In the genomic region with DNA sequence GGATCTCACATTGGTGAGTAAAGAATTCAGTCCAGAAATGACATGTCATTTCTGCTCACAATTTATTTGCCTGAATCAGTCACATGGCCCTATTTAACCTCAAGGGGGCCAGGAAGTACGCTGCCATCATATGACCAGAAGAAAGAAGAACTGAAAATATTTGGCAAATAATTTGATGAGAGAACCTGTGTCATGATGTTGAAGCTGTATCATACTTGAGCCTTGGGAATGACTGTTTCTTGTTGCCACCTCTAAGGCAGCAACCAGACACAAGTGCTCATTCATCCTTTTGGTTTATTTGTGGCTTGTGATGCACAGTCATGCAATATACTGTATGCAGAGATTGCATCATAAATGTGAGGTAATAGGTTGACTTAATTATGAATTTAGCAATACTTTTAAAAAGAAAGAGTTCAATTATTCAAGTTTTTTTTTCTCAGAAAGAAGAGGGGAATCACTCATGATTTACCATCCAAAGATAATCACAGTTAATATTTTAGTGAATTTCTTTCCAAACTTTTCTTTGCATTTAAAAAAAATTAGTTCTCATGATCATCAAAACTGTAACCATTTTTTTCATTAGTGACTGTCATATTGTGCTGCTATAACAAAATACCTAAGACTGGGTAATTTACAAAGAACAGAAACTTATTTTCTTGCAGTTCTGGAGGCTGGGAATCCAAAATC, we compare ENCODE assay signal across 8 cellular contexts. TPM values are rescaled to one million over a fixed set of nuclear protein-coding genes. Genes with fewer than 3 reads are reported as not detected.
DNase-seq lines count a peak whose midpoint lies in the region; ATAC-seq, FAIRE-seq and TF ChIP-seq lines count a peak whose summit lies in the region.

No MANE protein-coding gene starts in this region.

- H3K4me1 ChIP-seq in BE2C: peaks cover 11% of the 10 kb centered on the region
- H3K4me1 ChIP-seq in adipocyte (ENCODE audit: control insufficient read depth, insufficient read depth, low read length): peaks cover 12% of the 10 kb centered on the region
- peaks cover 24% of the 10 kb centered on the region in 2 experiments for H3K4me1 ChIP-seq in neutrophil (ENCODE audit: control insufficient read depth in 1 of 2, insufficient read depth in 1 of 2, low read depth in 1 of 2, low read length in 1 of 2)

- TF ChIP-seq CTCF in BE2C (IDR thresholded peaks at IDR 0.05; ENCODE audit: low read depth, low read length): peak; percentile 11; the same call in 1 of the 2 replicates
- TF ChIP-seq CTCF in neutrophil (IDR thresholded peaks at IDR 0.05): peak; percentile 39
- no peak for TF ChIP-seq CTCF in D721Med (IDR thresholded peaks at IDR 0.05; ENCODE audit: insufficient read depth, missing control alignments)

- H3K27ac ChIP-seq in neutrophil: peak overlapping the region; percentile 92

- no peak for FAIRE-seq in D721Med (lab: Jason Lieb, UNC)

- no peak for DNase-seq in BE2C
- DNase-seq in adipocyte (ENCODE audit: low read depth): peak; percentile 72
- no peak for DNase-seq in effector CD8-positive, alpha-beta T cell (lab: John Stamatoyannopoulos, UW)
- no peak for DNase-seq in D721Med (ENCODE audit: insufficient read length, low spot score)

- ATAC-seq in GM19397 (IDR thresholded peaks at IDR 0.05; ENCODE audit: unreplicated experiment) (peak; percentile 72), HG03442 (IDR thresholded peaks at IDR 0.05; ENCODE audit: unreplicated experiment) (peak; percentile 90), HG03039 (IDR thresholded peaks at IDR 0.05; ENCODE audit: unreplicated experiment) (no peak)

- H3K27me3 ChIP-seq in BE2C (no peaks in the 10 kb centered on the region), adipocyte (replicated peaks; ENCODE audit: control insufficient read depth, insufficient read depth, low read length) (no peaks in the 10 kb centered on the region), neutrophil (no peaks in the 10 kb centered on the region)

- H3K9me3 ChIP-seq in BE2C (no peaks in the 10 kb centered on the region), adipocyte (ENCODE audit: control insufficient read depth, low read length) (no peaks in the 10 kb centered on the region), neutrophil (no peaks in the 10 kb centered on the region)

- no peak overlapping the region for H3K4me3 ChIP-seq in BE2C (ENCODE audit: low read depth, low read length)
- H3K4me3 ChIP-seq in adipocyte (ENCODE audit: low read length): no peak overlapping the region
- peak overlapping the region; percentile 16 to 18 for H3K4me3 ChIP-seq in neutrophil (ENCODE audit: low read depth in 1 of 2, low read length in 1 of 2)

- H3K36me3 ChIP-seq in BE2C: no peaks in the 10 kb centered on the region
- no peaks in the 10 kb centered on the region for H3K36me3 ChIP-seq in adipocyte (ENCODE audit: control insufficient read depth, insufficient read depth, low read length, severe bottlenecking)
- no peaks in the 10 kb centered on the region for H3K36me3 ChIP-seq in neutrophil

- H3K9ac ChIP-seq in adipocyte (ENCODE audit: low read length): no peak overlapping the region

RNA-seq across cellular contexts. Expression of a gene that starts 8.2 kb away (rescaled TPM):
- polyA plus RNA-seq in BE2C (2012; ENCODE audit: insufficient read depth, insufficient read length, low read depth): 18.5 TPM

Comparison
In these comparisons a context has a peak if more than half of its experiments do, and no peak if none do; other contexts are left out.
1. H3K4me3 ChIP-seq: peak in neutrophil (2 of 2); none in BE2C (single experiment) and adipocyte (single experiment).